25 cellular contexts compared by ENCODE assay signal in the genomic region with DNA sequence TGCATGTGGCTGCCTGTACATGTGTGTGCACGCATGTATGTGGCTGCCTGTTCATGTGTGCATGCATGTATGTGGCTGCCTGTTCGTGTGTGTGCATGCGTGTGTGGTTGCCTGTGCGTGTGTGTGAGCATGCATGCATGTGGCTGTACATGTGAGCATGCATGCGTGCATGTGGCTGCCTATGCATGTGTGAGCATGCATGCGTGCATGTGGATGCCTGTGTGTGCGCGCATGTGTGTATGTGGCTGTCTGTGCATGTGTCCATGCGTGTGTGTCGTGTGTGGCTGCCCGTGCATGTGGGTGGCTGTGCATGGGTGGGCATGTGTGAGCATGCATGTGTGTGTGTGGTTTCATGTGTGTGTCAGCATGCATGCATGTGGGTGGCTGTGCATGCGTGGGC.
"Had no signal": no experiment of that assay in that cellular context is flagged by ENCODE, and none has a peak within 500 bp of the region (broad histone marks: within the 10 kb centered on the region; RNA-seq: fewer than 3 reads in every experiment).

No MANE protein-coding gene starts in this region.

- H3K79me2 ChIP-seq: parathyroid adenoma had no signal

- H3K9me3 Mint-ChIP-seq: immature natural killer cell; natural killer cell treated with Interleukin-12 subunit alpha and Interleukin-12 subunit beta and Interleukin-15 and Interleukin-18, amount 100 ng/mL, for 72 hours; stimulated activated effector memory CD8-positive, alpha-beta T cell treated with anti-CD3 and anti-CD28 coated beads, Interleukin-12 subunit alpha, Interleukin-12 subunit beta, amount 100 ng/mL, for 72 hours; T-cell had no signal

- H3K27ac Mint-ChIP-seq: activated naive CD8-positive, alpha-beta T cell treated with anti-CD3 and anti-CD28 coated beads, Interleukin-2, amount 50 U/mL, for 24 hours; activated T-cell treated with anti-CD3 and anti-CD28 coated beads, Interleukin-2, amount 50 U/mL, for 24 hours; activated T-helper 2 cell treated with anti-CD3 and anti-CD28 coated beads, Interferon-gamma antibody, Interleukin-2, Interleukin-4, amounts not matched to agents 10 μg/mL and 5 μg/mL and 100 μg/mL, durations not matched to agents 14 hours and 24 hours and 36 hours; dendritic cell treated with granulocyte-macrophage colony-stimulating factor and Interleukin-4, amounts not matched to agents 40 ng/mL and 50 ng/mL, for 4 days; natural killer cell treated with Interleukin-12 subunit alpha and Interleukin-12 subunit beta and Interleukin-15 and Interleukin-18, amount 100 ng/mL, for 72 hours; stimulated activated effector memory CD8-positive, alpha-beta T cell treated with anti-CD3 and anti-CD28 coated beads, Interleukin-12 subunit alpha, Interleukin-12 subunit beta, amount 100 ng/mL, for 72 hours had no signal

- H3K36me3 Mint-ChIP-seq: stimulated activated effector memory CD8-positive, alpha-beta T cell treated with anti-CD3 and anti-CD28 coated beads, Interleukin-12 subunit alpha, Interleukin-12 subunit beta, amount 100 ng/mL, for 72 hours had no signal

- H3K27me3 Mint-ChIP-seq: activated naive CD8-positive, alpha-beta T cell treated with anti-CD3 and anti-CD28 coated beads, Interleukin-2, amount 50 U/mL, for 24 hours; activated T-cell treated with anti-CD3 and anti-CD28 coated beads, Interleukin-2, amount 50 U/mL, for 24 hours; dendritic cell treated with granulocyte-macrophage colony-stimulating factor and Interleukin-4, amounts not matched to agents 40 ng/mL and 50 ng/mL, for 4 days; natural killer cell treated with Interleukin-12 subunit alpha and Interleukin-12 subunit beta and Interleukin-15 and Interleukin-18, amount 100 ng/mL, for 72 hours; T-cell had no signal

- H3K9ac ChIP-seq: parathyroid adenoma had no signal

- H3K27ac ChIP-seq: foreskin keratinocyte, left lung, parathyroid adenoma, thoracic aorta, upper lobe of left lung, WERI-Rb-1 had no signal

- DNase-seq: activated CD4-positive, alpha-beta T cell treated with anti-CD3 and anti-CD28 coated beads for 1 hour; activated CD4-positive, alpha-beta T cell treated with anti-CD3 and anti-CD28 coated beads, Interleukin-2, amount 50 U/mL, for 4 hours; activated CD8-positive, alpha-beta memory T cell treated with anti-CD3 and anti-CD28 coated beads for 24 hours; activated CD8-positive, alpha-beta memory T cell treated with anti-CD3 and anti-CD28 coated beads, Interleukin-2, amount 50 U/mL, for 4 hours; activated naive CD4-positive, alpha-beta T cell treated with anti-CD3 and anti-CD28 coated beads, Interleukin-2, amount 50 U/mL, for 16 hours; activated naive CD8-positive, alpha-beta T cell treated with anti-CD3 and anti-CD28 coated beads, Interleukin-2, amount 50 U/mL, for 24 hours; activated T-cell treated with anti-CD3 and anti-CD28 coated beads, Interleukin-2, amount 50 U/mL, for 24 hours; effector CD4-positive, alpha-beta T cell; foreskin keratinocyte; immature natural killer cell; kidney glomerular epithelial cell; midbrain; small intestine; stimulated activated CD4-positive, alpha-beta T cell treated with anti-CD3 and anti-CD28 coated beads, Interleukin-2, amount 100 ng/mL, for 24 hours; T-cell; WERI-Rb-1 had no signal

- H3K4me3 Mint-ChIP-seq: activated naive CD8-positive, alpha-beta T cell treated with anti-CD3 and anti-CD28 coated beads, Interleukin-2, amount 50 U/mL, for 24 hours; activated T-cell treated with anti-CD3 and anti-CD28 coated beads, Interleukin-2, amount 50 U/mL, for 24 hours; dendritic cell treated with granulocyte-macrophage colony-stimulating factor and Interleukin-4, amounts not matched to agents 40 ng/mL and 50 ng/mL, for 4 days; immature natural killer cell; natural killer cell treated with Interleukin-12 subunit alpha and Interleukin-12 subunit beta and Interleukin-15 and Interleukin-18, amount 100 ng/mL, for 72 hours; stimulated activated effector memory CD8-positive, alpha-beta T cell treated with anti-CD3 and anti-CD28 coated beads, Interleukin-12 subunit alpha, Interleukin-12 subunit beta, amount 100 ng/mL, for 72 hours; T-cell had no signal

- H2AFZ ChIP-seq: parathyroid adenoma had no signal

- H3K9me3 ChIP-seq: thoracic aorta, upper lobe of left lung had no signal

- H3K27me3 ChIP-seq: foreskin keratinocyte, left lung, upper lobe of left lung had no signal

- ATAC-seq: activated naive CD8-positive, alpha-beta T cell treated with anti-CD3 and anti-CD28 coated beads, Interleukin-2, amount 50 U/mL, for 24 hours; foreskin keratinocyte; left lung; natural killer cell treated with Interleukin-12 subunit alpha and Interleukin-12 subunit beta and Interleukin-15 and Interleukin-18, amount 100 ng/mL, for 72 hours; sciatic nerve; stimulated activated effector memory CD8-positive, alpha-beta T cell treated with anti-CD3 and anti-CD28 coated beads, Interleukin-12 subunit alpha, Interleukin-12 subunit beta, amount 100 ng/mL, for 72 hours had no signal

- H3K4me1 ChIP-seq: foreskin keratinocyte, left lung, parathyroid adenoma, upper lobe of left lung had no signal

- H3K4me3 ChIP-seq: left lung, thoracic aorta, upper lobe of left lung had no signal
